In the genomic region with DNA sequence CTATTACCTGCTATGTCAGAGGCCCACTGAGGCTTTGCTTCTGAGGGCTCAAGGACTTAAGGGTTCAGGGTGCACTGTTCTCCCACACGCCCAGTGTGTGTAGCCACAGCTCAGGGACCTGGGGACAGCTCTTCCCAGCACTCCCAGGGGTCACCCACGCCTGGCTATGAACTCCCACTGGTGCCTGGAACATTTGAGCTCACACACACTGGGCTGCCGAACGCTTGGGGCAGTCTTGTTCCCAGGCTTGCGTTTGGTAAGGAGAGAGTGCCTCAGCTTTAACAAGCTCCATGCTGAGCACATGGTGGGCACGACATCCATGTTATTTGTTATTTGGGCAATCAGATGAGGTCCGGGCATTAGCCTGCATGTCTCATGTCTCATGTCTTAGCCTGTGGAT, we compare ENCODE assay signal across 25 cellular contexts. TPM values are rescaled to one million over a fixed set of nuclear protein-coding genes. Genes with fewer than 3 reads are reported as not detected.
DNase-seq lines count a peak whose midpoint lies in the region; ATAC-seq, FAIRE-seq and TF ChIP-seq lines count a peak whose summit lies in the region.
"Had no signal": no experiment of that assay in that cellular context is flagged by ENCODE, and none has a peak within 500 bp of the region (broad histone marks: within the 10 kb centered on the region; RNA-seq: fewer than 3 reads in every experiment).

No MANE protein-coding gene starts in this region.

- no TSS peak for BruUV-seq in HepG2 (replicated peaks; lab: Mats Ljungman, UMichigan)

- no peak overlapping the region for H2BK12ac ChIP-seq in trophoblast cell (ENCODE audit: low read length)

- WGBS in trophoblast cell (ENCODE audit: extremely low coverage, insufficient coverage, insufficient read length), result no CpG with 5 or more reads among the region's 7 CpGs
- WGBS in spleen, 5 donors, result 86 to 95% (median 88%) methylated on average over 6 to 7 of the region's 7 CpGs
- 54% methylated on average over 6 of the region's 7 CpGs for WGBS in HepG2 (ENCODE audit: low lambda C conversion rate)

- CTCF ChIA-PET in HEK293 (lab: Yijun Ruan, JAX) (interaction anchor here (0.5 to 4.2 kb wide), 5 partner anchors 18 to 490 kb away, joined by 3 to 21 read pairs (median 5); no protein-coding TSS in a partner anchor), HepG2 (lab: Yijun Ruan, JAX; ENCODE audit: low intra/inter-chr PET ratio, low total read pairs) (no interaction called here)

- H2BK120ac ChIP-seq in trophoblast cell (ENCODE audit: insufficient read depth, low read length, poor library complexity), result no peak overlapping the region

- no peak overlapping the region for H3K23ac ChIP-seq in trophoblast cell (ENCODE audit: low read length)

- no peaks in the 10 kb centered on the region for H3K36me3 ChIP-seq in HEK293 (ENCODE audit: control insufficient read depth in 2 of 2, insufficient read depth in 1 of 2, low read length in 2 of 2)
- no peaks in the 10 kb centered on the region for H3K36me3 ChIP-seq in kidney (ENCODE audit: control insufficient read depth in 1 of 2, insufficient read depth in 2 of 2, low read length in 2 of 2)
- no peaks in the 10 kb centered on the region for H3K36me3 ChIP-seq in trophoblast cell (ENCODE audit: control insufficient read depth in 1 of 2, insufficient read depth in 2 of 2, low read length in 2 of 2)
- no peaks in the 10 kb centered on the region for H3K36me3 ChIP-seq in spleen
- no peaks in the 10 kb centered on the region for H3K36me3 ChIP-seq in HepG2 (replicated peaks in 1 of 2; ENCODE audit: control insufficient read depth in 1 of 2, insufficient read depth in 2 of 2, low read length in 2 of 2)
- H3K36me3 ChIP-seq: BLaER1 treated with 17β-estradiol and CSF1 and Interleukin-3, amounts not matched to agents 10 nM and 100 nM had no signal

- no peak overlapping the region for H4K12ac ChIP-seq in trophoblast cell (ENCODE audit: low read depth, low read length)

- FAIRE-seq in kidney (lab: Jason Lieb, UNC) (no peak), HepG2 (lab: Jason Lieb, UNC) (no peak)
- FAIRE-seq: A549, D721Med, G401.6, GM12891, GM19239 had no signal

- no peak overlapping the region for H4K91ac ChIP-seq in trophoblast cell (ENCODE audit: low read depth, low read length)

- H3K4ac ChIP-seq in trophoblast cell (ENCODE audit: low read depth, low read length), result no peak overlapping the region

- in situ Hi-C loops in HepG2 (cut with HindIII; ENCODE audit: extremely low pct_ligation_motif_present, low pct_unique_long_range_greater_than_20kb), result no loop called here

- TF ChIP-seq CTCF in HEK293 (tag by site-specific recombination; IDR thresholded peaks at IDR 0.05) (no peak), kidney (IDR thresholded peaks at IDR 0.05; ENCODE audit: borderline replicate concordance, extremely low read depth, insufficient read depth) (no peak), spleen (IDR thresholded peaks at IDR 0.05 in 8 of 11, conservative IDR thresholded peaks at IDR 0.05 in 3 of 11) (no peak), HepG2 (CRISPR knock-in tag; IDR thresholded peaks at IDR 0.05) (no peak)

- intact Hi-C loops in kidney (cut with DNase I), result no loop called here
- intact Hi-C loops in spleen (cut with DNase I; ENCODE audit: low total_unique reads), result no loop called here
- intact Hi-C loops in HepG2 (cut with micrococcal nuclease; ENCODE audit: unreplicated experiment), result no loop called here

- no peaks in the 10 kb centered on the region for H3K27me3 ChIP-seq in trophoblast cell (ENCODE audit: insufficient read depth, low read length)
- no peaks in the 10 kb centered on the region for H3K27me3 ChIP-seq in spleen (replicated peaks in 1 of 7)
- no peaks in the 10 kb centered on the region; a peak in 2 of 5 replicates for H3K27me3 ChIP-seq in HepG2 (ENCODE audit: control insufficient read depth in 1 of 2, insufficient read depth in 2 of 2, low read length in 2 of 2)
- H3K27me3 ChIP-seq: BLaER1 treated with 17β-estradiol and CSF1 and Interleukin-3, amounts not matched to agents 10 nM and 100 nM had no signal

- H2BK5ac ChIP-seq in trophoblast cell (ENCODE audit: low read depth, low read length, poor library complexity), result no peak overlapping the region

- H2AFZ ChIP-seq in trophoblast cell (ENCODE audit: insufficient read depth, low read length, poor library complexity) (no peak overlapping the region), HepG2 (ENCODE audit: low read length) (no peak overlapping the region)

- H3K4me2 ChIP-seq in trophoblast cell (ENCODE audit: low read length) (no peak overlapping the region), HepG2 (ENCODE audit: low read depth, low read length) (no peak overlapping the region)
- H3K4me2 ChIP-seq: A549; BLaER1 treated with 17β-estradiol and CSF1 and Interleukin-3, amounts not matched to agents 10 nM and 100 nM had no signal

- H3K4me3 ChIP-seq in HEK293 (ENCODE audit: low read depth, low read length) (no peak overlapping the region), kidney (ENCODE audit: low read length in 2 of 2) (no peak overlapping the region), trophoblast cell (ENCODE audit: low read depth, low read length) (peak overlapping the region; percentile 37), spleen (no peak overlapping the region), HepG2 (replicated peaks in 1 of 3; ENCODE audit: insufficient read depth in 1 of 3, low read depth in 2 of 3, low read length in 3 of 3) (no peak overlapping the region)
- H3K4me3 ChIP-seq: A549; BLaER1 treated with 17β-estradiol and CSF1 and Interleukin-3, amounts not matched to agents 10 nM and 100 nM had no signal

- H4K20me1 ChIP-seq in HepG2 (ENCODE audit: insufficient read depth, low read length), result no peaks in the 10 kb centered on the region
- H4K20me1 ChIP-seq: BLaER1 treated with 17β-estradiol and CSF1 and Interleukin-3, amounts not matched to agents 10 nM and 100 nM had no signal

- POLR2A ChIA-PET in HEK293 (lab: Yijun Ruan, JAX), result interaction anchor here (1.0 kb wide), 1 partner anchor 10 kb away, joined by 3 read pairs; no protein-coding TSS in a partner anchor
- POLR2A ChIA-PET in HepG2 (lab: Yijun Ruan, JAX), result no interaction called here

- TF ChIP-seq EP300 in HepG2 (IDR thresholded peaks at IDR 0.05; ENCODE audit: low read depth in 2 of 2, low read length in 2 of 2) (no peak), HepG2 (CRISPR knock-in tag; IDR thresholded peaks at IDR 0.05; ENCODE audit: borderline replicate concordance) (no peak)

- H3K9ac ChIP-seq in kidney (ENCODE audit: low read length in 2 of 2), result no peak overlapping the region
- no peak overlapping the region for H3K9ac ChIP-seq in trophoblast cell (ENCODE audit: low read length)
- H3K9ac ChIP-seq in HepG2 (ENCODE audit: insufficient read depth, low read depth, low read length), result no peak overlapping the region
- H3K9ac ChIP-seq: BLaER1 treated with 17β-estradiol and CSF1 and Interleukin-3, amounts not matched to agents 10 nM and 100 nM had no signal

- TF ChIP-seq RAD21 in HepG2 (CRISPR knock-in tag; IDR thresholded peaks at IDR 0.05), result no peak

- no peak for ATAC-seq in HepG2
- ATAC-seq: A549; CD8-positive, alpha-beta T cell had no signal

- no peak overlapping the region for H3K27ac ChIP-seq in HEK293 (ENCODE audit: extremely low read depth, low read depth, low read length)
- H3K27ac ChIP-seq in kidney (ENCODE audit: low read depth in 2 of 2, low read length in 2 of 2), result no peak overlapping the region
- H3K27ac ChIP-seq in trophoblast cell (ENCODE audit: low read depth, low read length), result no peak overlapping the region
- no peak overlapping the region for H3K27ac ChIP-seq in spleen
- no peak overlapping the region for H3K27ac ChIP-seq in HepG2 (ENCODE audit: extremely low read length, insufficient read depth, low read length)
- H3K27ac ChIP-seq: 22Rv1; A549; BLaER1 treated with 17β-estradiol and CSF1 and Interleukin-3, amounts not matched to agents 10 nM and 100 nM; C4-2B had no signal

- peak; percentile 10 for DNase-seq in kidney
- no peak for DNase-seq in trophoblast cell
- peak; percentile 50 for DNase-seq in spleen
- DNase-seq in HepG2 (ENCODE audit: low spot score), result no peak
- DNase-seq in SKM-1 (lab: John Stamatoyannopoulos, UW; ENCODE audit: unreplicated experiment), result no peak
- no peak for DNase-seq in NCI-H2029 (lab: John Stamatoyannopoulos, UW)
- no peak for DNase-seq in NCI-H1417 treated with DMSO at 0.1 percent for 48 hours (lab: John Stamatoyannopoulos, UW)
- DNase-seq: AML-193; Caco-2; Calu3; CD4-positive, alpha-beta T cell; CD8-positive, alpha-beta T cell; DMS79 treated with DMSO at 0.1 percent for 48 hours; GF-D8 had no signal

- no peaks in the 10 kb centered on the region for H3K9me3 ChIP-seq in HEK293 (ENCODE audit: control insufficient read depth, insufficient read depth, low read depth, low read length)
- H3K9me3 ChIP-seq in kidney (ENCODE audit: control insufficient read depth in 1 of 2, low read length in 2 of 2), result no peaks in the 10 kb centered on the region
- H3K9me3 ChIP-seq in trophoblast cell (ENCODE audit: insufficient read depth, low read depth, low read length), result no peaks in the 10 kb centered on the region
- H3K9me3 ChIP-seq in spleen, result no peaks in the 10 kb centered on the region
- H3K9me3 ChIP-seq in HepG2 (ENCODE audit: low read length), result no peaks in the 10 kb centered on the region
- H3K9me3 ChIP-seq: A549; BLaER1 treated with 17β-estradiol and CSF1 and Interleukin-3, amounts not matched to agents 10 nM and 100 nM; Caco-2 had no signal

- H3K79me2 ChIP-seq in trophoblast cell (ENCODE audit: control insufficient read depth, insufficient read depth, low read length, poor library complexity) (no peaks in the 10 kb centered on the region), HepG2 (ENCODE audit: insufficient read depth, low read length) (no peaks in the 10 kb centered on the region)

- H3K79me1 ChIP-seq in trophoblast cell (ENCODE audit: low read length), result no peaks in the 10 kb centered on the region

- no peak overlapping the region for H3K14ac ChIP-seq in trophoblast cell (ENCODE audit: low read length)

- H3K4me1 ChIP-seq in HEK293 (ENCODE audit: control insufficient read depth, insufficient read depth, low read length) (no peaks in the 10 kb centered on the region), kidney (ENCODE audit: control insufficient read depth in 1 of 2, insufficient read depth in 1 of 2, low read depth in 1 of 2, low read length in 2 of 2) (no peaks in the 10 kb centered on the region), trophoblast cell (ENCODE audit: control insufficient read depth in 1 of 2, insufficient read depth in 2 of 2, low read length in 2 of 2) (no peaks in the 10 kb centered on the region), spleen (no peaks in the 10 kb centered on the region), HepG2 (ENCODE audit: insufficient read depth, low read length) (no peaks in the 10 kb centered on the region)
- H3K4me1 ChIP-seq: A549, Caco-2 had no signal

- no peak overlapping the region for H2AK5ac ChIP-seq in trophoblast cell (ENCODE audit: low read length)

- no peak overlapping the region for H3K18ac ChIP-seq in trophoblast cell (ENCODE audit: low read length)

- TF ChIP-seq POLR2A in spleen (IDR thresholded peaks at IDR 0.05) (no peak), HepG2 (IDR thresholded peaks at IDR 0.05; ENCODE audit: insufficient read depth in 1 of 2, low read depth in 2 of 2, low read length in 2 of 2) (no peak)

- H4K8ac ChIP-seq in trophoblast cell (ENCODE audit: low read depth, low read length), result no peak overlapping the region

RNA-seq across cellular contexts. Expression of a gene that starts 37.6 kb away (rescaled TPM):
- 1.6 TPM for total RNA-seq in kidney
- 1.9 TPM for polyA plus RNA-seq in kidney (ENCODE audit: insufficient read depth, low read depth, low replicate concordance)
- not detected in 2 replicates for polyA plus RNA-seq in trophoblast cell (2013)
- total RNA-seq in spleen, result 1 to 10 TPM in 1 of 7 donors, under 1 TPM in 6; 0.22 to 2.8 (median 0.51) TPM
- under 1 TPM; 0.11 to 0.53 (median 0.45) TPM for polyA plus RNA-seq in spleen
- not detected in 2 replicates for total RNA-seq in HepG2 (2016; rRNA removed; fragmentation: Illumina TruSeq; extraction: Trizol)
- total RNA-seq in HepG2 (2016; cell fraction: cytosol; rRNA removed; fragmentation: Illumina TruSeq; extraction: Trizol; ENCODE audit: low read depth), result not detected in 2 replicates
- total RNA-seq in HepG2 (2016; cell fraction: insoluble cytoplasmic fraction; rRNA removed; fragmentation: Illumina TruSeq; extraction: Trizol), result not detected in 2 replicates
- not detected in 2 replicates for total RNA-seq in HepG2 (2016; cell fraction: membrane; rRNA removed; fragmentation: Illumina TruSeq; extraction: Trizol)
- total RNA-seq in HepG2 (2016; cell fraction: nucleus; rRNA removed; fragmentation: Illumina TruSeq; extraction: Trizol), result not detected in 2 replicates
- polyA plus RNA-seq in HepG2 (2011; rRNA removed), result not detected in 2 replicates
- polyA plus RNA-seq in HepG2 (2011; cell fraction: cytosol; rRNA removed), result not detected in 2 replicates
- 0.02 TPM in 2 replicates for polyA plus RNA-seq in HepG2 (2011; cell fraction: nucleus; rRNA removed)
- 0.01 TPM in 1 of 2 replicates, not detected in the other for polyA plus RNA-seq in HepG2 (2012)
- not detected in 2 replicates for polyA plus RNA-seq in HepG2 (2016; cell fraction: cytosol; fragmentation: Illumina TruSeq; extraction: Trizol; ENCODE audit: low read depth)
- not detected in 2 replicates for polyA plus RNA-seq in HepG2 (2016; cell fraction: insoluble cytoplasmic fraction; fragmentation: Illumina TruSeq; extraction: Trizol; ENCODE audit: low read depth)
- polyA plus RNA-seq in HepG2 (2016; cell fraction: membrane; fragmentation: Illumina TruSeq; extraction: Trizol; ENCODE audit: low read depth), result not detected in 2 replicates
- not detected in 2 replicates for polyA plus RNA-seq in HepG2 (2016; cell fraction: nucleus; fragmentation: Illumina TruSeq; extraction: Trizol; ENCODE audit: insufficient read depth, low read depth)
- not detected in 2 replicates for polyA minus RNA-seq in HepG2 (2011; rRNA and poly(A)+ RNA removed; ENCODE audit: low replicate concordance)
- polyA minus RNA-seq in HepG2 (2011; cell fraction: cytosol; rRNA and poly(A)+ RNA removed), result not detected in 2 replicates
- polyA minus RNA-seq in HepG2 (2011; cell fraction: nucleus; rRNA and poly(A)+ RNA removed), result 0.13 TPM in 1 of 2 replicates, not detected in the other
- total RNA-seq: A172; Calu3; CD4-positive, alpha-beta T cell; CD8-positive, alpha-beta T cell had no signal
- polyA plus RNA-seq: A549, BJ had no signal

Comparison
In these comparisons a context has a peak if more than half of its experiments do, and no peak if none do; other contexts are left out.
1. DNase-seq: peak in kidney (single experiment) and spleen (single experiment); none in trophoblast cell (0 of 2), HepG2 (single experiment), SKM-1 (single experiment), NCI-H2029 (single experiment) and NCI-H1417 treated with DMSO at 0.1 percent for 48 hours (single experiment).